ENCODE assay signal across 28 cellular contexts in genomic region chr14:67529947-67530935, GRCh38. TPM values are rescaled to one million over a fixed set of nuclear protein-coding genes. Genes with fewer than 3 reads are reported as not detected.
DNase-seq lines count a peak whose midpoint lies in the region; FAIRE-seq and TF ChIP-seq lines count a peak whose summit lies in the region.
"Had no signal": no experiment of that assay in that cellular context is flagged by ENCODE, and none has a peak within 500 bp of the region (broad histone marks: within the 10 kb centered on the region; RNA-seq: fewer than 3 reads in every experiment).

No MANE protein-coding gene starts in this region.

- no peak for TF ChIP-seq POLR2A in adrenal gland (IDR thresholded peaks at IDR 0.05)
- no peak for TF ChIP-seq POLR2A in H54 (IDR thresholded peaks at IDR 0.05; ENCODE audit: low read depth, low read length)

- no peak overlapping the region for H2AFZ ChIP-seq in parathyroid adenoma
- H2AFZ ChIP-seq in PC-9: no peak overlapping the region
- H2AFZ ChIP-seq: GM23248 had no signal

- no peaks in the 10 kb centered on the region for H3K27me3 ChIP-seq in parathyroid adenoma (ENCODE audit: control insufficient read depth, insufficient read depth, low read length)
- no peaks in the 10 kb centered on the region for H3K27me3 ChIP-seq in adrenal gland
- H3K27me3 ChIP-seq in PC-9 (ENCODE audit: insufficient read depth, low read depth): peaks cover 9% of the 10 kb centered on the region; the same call in 1 of the 2 replicates

- H3K4me3 ChIP-seq in HEK293 (ENCODE audit: low read depth, low read length) (no peak overlapping the region), parathyroid adenoma (ENCODE audit: low read depth, low read length) (no peak overlapping the region), adrenal gland (no peak overlapping the region), PC-9 (no peak overlapping the region)
- H3K4me3 ChIP-seq: BLaER1, GM23248 had no signal

- H3K9ac ChIP-seq in parathyroid adenoma: no peak overlapping the region
- H3K9ac ChIP-seq: BLaER1, GM23248, KMS-11 had no signal

- H3K4me1 ChIP-seq in HEK293 (ENCODE audit: control insufficient read depth, insufficient read depth, low read length): no peaks in the 10 kb centered on the region
- peaks cover 7% of the 10 kb centered on the region for H3K4me1 ChIP-seq in parathyroid adenoma
- peaks cover 0 to 5% of the 10 kb centered on the region in 2 donors for H3K4me1 ChIP-seq in adrenal gland (replicated peaks in 1 of 2)
- H3K4me1 ChIP-seq in PC-9 (replicated peaks; ENCODE audit: insufficient read depth): peaks cover 9% of the 10 kb centered on the region
- H3K4me1 ChIP-seq: BLaER1 had no signal

- no peaks in the 10 kb centered on the region for H4K20me1 ChIP-seq in PC-9 (ENCODE audit: insufficient read depth)
- H4K20me1 ChIP-seq: BLaER1 had no signal

- TF ChIP-seq CTCF in 22Rv1 (IDR thresholded peaks at IDR 0.05) (no peak), HEK293 (tag by site-specific recombination; IDR thresholded peaks at IDR 0.05) (no peak), parathyroid adenoma (IDR thresholded peaks at IDR 0.05) (no peak), adrenal gland (IDR thresholded peaks at IDR 0.05) (no peak), PC-9 (conservative IDR thresholded peaks at IDR 0.05) (no peak)

- H3K36me3 ChIP-seq in HEK293 (ENCODE audit: control insufficient read depth in 2 of 2, insufficient read depth in 1 of 2, low read length in 2 of 2) (no peaks in the 10 kb centered on the region), parathyroid adenoma (ENCODE audit: control insufficient read depth, insufficient read depth, low read length) (no peaks in the 10 kb centered on the region), adrenal gland (replicated peaks in 1 of 2) (no peaks in the 10 kb centered on the region), PC-9 (ENCODE audit: low read depth) (no peaks in the 10 kb centered on the region)
- H3K36me3 ChIP-seq: BLaER1 had no signal

- H3F3A ChIP-seq in PC-9 (ENCODE audit: insufficient read depth, low read depth): peaks cover 12% of the 10 kb centered on the region; the same call in 1 of the 2 replicates

- no peaks in the 10 kb centered on the region for H3K9me2 ChIP-seq in PC-9 (ENCODE audit: insufficient read depth)

- BruUV-seq in PC-9 (replicated peaks; lab: Mats Ljungman, UMichigan): no TSS peak

- H3K79me2 ChIP-seq in parathyroid adenoma (peaks cover 7% of the 10 kb centered on the region), PC-9 (ENCODE audit: low read depth) (0 out of 2 replicates have a peak, but pooled peaks cover 6% of the 10 kb centered on the region)

- H3K9me3 ChIP-seq in HEK293 (ENCODE audit: control insufficient read depth, insufficient read depth, low read depth, low read length) (no peaks in the 10 kb centered on the region), parathyroid adenoma (ENCODE audit: control insufficient read depth, low read length) (no peaks in the 10 kb centered on the region), adrenal gland (replicated peaks in 1 of 3) (no peaks in the 10 kb centered on the region), PC-9 (ENCODE audit: insufficient read depth, low read depth) (no peaks in the 10 kb centered on the region)
- H3K9me3 ChIP-seq: BLaER1 had no signal

- intact Hi-C loops in adrenal gland (cut with DNase I) (loop anchor here (5.0 kb wide), 1 partner anchor 42 kb away; no protein-coding TSS in a partner anchor), PC-9 (cut with micrococcal nuclease; ENCODE audit: unreplicated experiment) (no loop called here)

- POLR2A ChIA-PET in HEK293 (lab: Yijun Ruan, JAX) (interaction anchor here (1.2 kb wide), 1 partner anchor 35 kb away, joined by 7 read pairs; no protein-coding TSS in a partner anchor), PC-9 (lab: Charles Lee; ENCODE audit: unreplicated experiment) (no interaction called here)

- FAIRE-seq in H54 (lab: Jason Lieb, UNC): no peak
- FAIRE-seq: A204.1, D721Med, G401.6 had no signal

- 77 to 90% (median 88%) methylated on average over 5 of the region's 5 CpGs for WGBS in adrenal gland, 4 donors

- CTCF ChIA-PET in HEK293 (lab: Yijun Ruan, JAX): interaction anchor here (0.6 to 6.5 kb wide), 10 partner anchors 16 to 174 kb away, joined by 3 to 49 read pairs (median 4); partner anchors contain the start of gene PIGH
- CTCF ChIA-PET in PC-9 (lab: Charles Lee): no interaction called here

- H3K27ac ChIP-seq in 22Rv1 (peak overlapping the region; percentile 59), HEK293 (ENCODE audit: extremely low read depth, low read depth, low read length) (no peak overlapping the region), parathyroid adenoma (peak overlapping the region; percentile 6), adrenal gland (no peak overlapping the region), PC-9 (no peak overlapping the region)
- H3K27ac ChIP-seq: BLaER1, GM23248, KMS-11, RWPE1 had no signal

- no peak overlapping the region for H3K4me2 ChIP-seq in parathyroid adenoma (ENCODE audit: low read length)
- no peak overlapping the region for H3K4me2 ChIP-seq in PC-9
- H3K4me2 ChIP-seq: BLaER1, KMS-11 had no signal

- DNase-seq in cerebellar cortex (ENCODE audit: low spot score) (peak; percentile 30), adrenal gland (no peak), PC-9 (no peak), H54 (ENCODE audit: insufficient read length, low spot score) (no peak)
- DNase-seq in stimulated activated CD8-positive, alpha-beta memory T cell treated with anti-CD3 and anti-CD28 coated beads, Interleukin-4, amount 100 ng/mL, for 48 hours: no peak
- DNase-seq: CD4-positive, alpha-beta T cell; GM23248; H9; HFFc6; NCI-H1048; NCI-H1417; NCI-H1694; NCI-H2029 treated with DMSO at 0.1 percent for 48 hours; NCI-H2171 treated with DMSO at 0.1 percent for 48 hours; NCI-H345; NCI-H524; NCI-H748 treated with DMSO at 0.1 percent for 48 hours; SHP77 had no signal

TF ChIP-seq in HEK293, 187 proteins besides CTCF, POLR2A, EP300 and RAD21:
- TF ChIP-seq ZNF664 (tag by site-specific recombination; IDR thresholded peaks at IDR 0.05) (peak; percentile 91), ZNF707 (tag by site-specific recombination; IDR thresholded peaks at IDR 0.05) (no peak)

RNA-seq across cellular contexts. Expression of gene PLEKHH1, which starts 2.8 kb away (rescaled TPM):
- total RNA-seq in adrenal gland (10 to 100 TPM in 7 of 8 donors, 1 to 10 TPM in 1; 8.3 to 30.6 (median 18.6) TPM), PC-9 (2021) (13.6 and 18.5 TPM in 2 replicates)
- 10 to 100 TPM; 19.3 to 50.4 (median 28.0) TPM for polyA plus RNA-seq in adrenal gland
- polyA plus RNA-seq: IgD-negative memory B cell had no signal

RNA-seq across cellular contexts. Expression of gene TMEM229B, which starts 41.7 kb away (rescaled TPM):
- total RNA-seq in adrenal gland (10 to 100 TPM; 27.8 to 63.9 (median 40.1) TPM), PC-9 (2021) (1.2 and 1.6 TPM in 2 replicates)
- polyA plus RNA-seq in adrenal gland: 10 to 100 TPM in 2 of 3 donors, 1 to 10 TPM in 1; 5.7 to 31.9 (median 12.0) TPM

Comparison
In these comparisons a context has a peak if more than half of its experiments do, and no peak if none do; other contexts are left out.
1. H3K27ac ChIP-seq: peak in 22Rv1 (single experiment) and parathyroid adenoma (single experiment); none in HEK293 (single experiment), adrenal gland (0 of 5) and PC-9 (single experiment).
2. RNA of gene TMEM229B, which starts 41.7 kb away (total RNA-seq): 27.8 to 63.9 TPM in adrenal gland; 1.2 to 1.6 TPM in PC-9; every median in the first group is over 10 times any median in the second.